17 cellular contexts compared by ENCODE assay signal in the genomic region with DNA sequence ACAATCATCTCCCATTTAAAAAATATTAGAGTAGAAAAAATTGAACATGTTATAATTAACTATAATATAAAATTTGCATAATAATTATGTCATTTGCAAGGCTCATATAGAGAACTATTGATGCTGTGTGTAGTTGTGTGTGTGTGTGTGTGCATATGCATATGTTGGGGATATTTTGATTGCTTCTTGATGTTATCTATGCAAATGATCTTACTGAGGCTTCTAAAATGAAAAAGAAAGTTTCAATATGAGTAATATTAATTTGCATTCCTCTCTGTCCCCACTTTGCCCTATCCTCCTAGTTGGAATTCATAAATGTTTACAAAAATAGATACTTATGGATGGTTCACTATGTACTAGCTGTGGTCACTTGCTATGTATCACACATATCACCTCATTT.
A peak's percentile ranks its signal among the peaks of the same experiment; 100 is the strongest.
DNase-seq lines count a peak whose midpoint lies in the region; ATAC-seq lines count a peak whose summit lies in the region.
"Had no signal": no experiment of that assay in that cellular context is flagged by ENCODE, and none has a peak within 500 bp of the region (broad histone marks: within the 10 kb centered on the region; RNA-seq: fewer than 3 reads in every experiment).

No MANE protein-coding gene starts in this region.

- no peaks in the 10 kb centered on the region for H3K79me2 ChIP-seq in mesendoderm (ENCODE audit: control insufficient read depth, insufficient read depth, low read length)

- no peak overlapping the region for H3K4ac ChIP-seq in mesendoderm (ENCODE audit: low read depth, low read length)

- no peak overlapping the region for H2BK120ac ChIP-seq in mesendoderm (ENCODE audit: low read depth, low read length)

- no peaks in the 10 kb centered on the region for H3K79me1 ChIP-seq in mesendoderm (ENCODE audit: low read length)

- H3K9me3 ChIP-seq in MG63, result no peaks in the 10 kb centered on the region

- H2BK15ac ChIP-seq in mesendoderm (replicated peaks; ENCODE audit: low read depth), result no peak overlapping the region

- peak; percentile 71 for ATAC-seq in GM18870 (IDR thresholded peaks at IDR 0.05; ENCODE audit: unreplicated experiment)
- ATAC-seq in HG03135 (IDR thresholded peaks at IDR 0.05; ENCODE audit: unreplicated experiment), result peak; percentile 52

- no peak overlapping the region for H3K4me3 ChIP-seq in mesendoderm (ENCODE audit: low read length)
- no peak overlapping the region for H3K4me3 ChIP-seq in MG63
- H3K4me3 ChIP-seq: PC-9 had no signal

- no peak overlapping the region for H4K8ac ChIP-seq in mesendoderm (ENCODE audit: low read depth, low read length)

- H3K56ac ChIP-seq in mesendoderm (ENCODE audit: low read length), result no peak overlapping the region

- no peak overlapping the region for H3K9ac ChIP-seq in mesendoderm (ENCODE audit: low read length)

- no peak overlapping the region for H3K18ac ChIP-seq in mesendoderm (ENCODE audit: low read length)

- H3K36me3 ChIP-seq in mesendoderm (ENCODE audit: control insufficient read depth, insufficient read depth, low read length), result no peaks in the 10 kb centered on the region
- no peaks in the 10 kb centered on the region for H3K36me3 ChIP-seq in MG63

- H3K27me3 ChIP-seq in mesendoderm (ENCODE audit: insufficient read depth, low read length, poor library complexity) (no peaks in the 10 kb centered on the region), MG63 (peaks cover 6% of the 10 kb centered on the region)

- H3K23ac ChIP-seq in mesendoderm (ENCODE audit: low read length), result no peak overlapping the region

- no peaks in the 10 kb centered on the region for H3K4me1 ChIP-seq in mesendoderm (ENCODE audit: control insufficient read depth, low read depth, low read length)

- no peak overlapping the region for H2AK5ac ChIP-seq in mesendoderm (ENCODE audit: low read length)

- H3K4me2 ChIP-seq in mesendoderm (ENCODE audit: low read length), result no peak overlapping the region
- H3K4me2 ChIP-seq: PC-9 had no signal

- DNase-seq in ELR (ENCODE audit: low read depth) (peak; percentile 6), NCI-H1048 (lab: John Stamatoyannopoulos, UW) (peak; percentile 60), mesendoderm (no peak), MG63 (no peak), SHP77 (lab: John Stamatoyannopoulos, UW) (no peak), mucosa of gallbladder (ENCODE audit: low spot score) (no peak)
- DNase-seq: AML-193, DMS79, NCI-H1694 treated with DMSO at 0.1 percent for 48 hours, NCI-H510A, NCI-H82, PC-9 had no signal

- H3K27ac ChIP-seq in mesendoderm (ENCODE audit: low read depth, low read length), result no peak overlapping the region
- H3K27ac ChIP-seq: 22Rv1, C4-2B, PC-9, RWPE1 had no signal

- no peak overlapping the region for H4K5ac ChIP-seq in mesendoderm (ENCODE audit: low read length)

- H2BK5ac ChIP-seq in mesendoderm (ENCODE audit: low read length), result no peak overlapping the region

Comparison
In these comparisons a context has a peak if more than half of its experiments do, and no peak if none do; other contexts are left out.
1. DNase-seq: peak in ELR (single experiment) and NCI-H1048 (single experiment); none in mesendoderm (single experiment), MG63 (single experiment), SHP77 (0 of 2) and mucosa of gallbladder (single experiment).